In the genomic region with DNA sequence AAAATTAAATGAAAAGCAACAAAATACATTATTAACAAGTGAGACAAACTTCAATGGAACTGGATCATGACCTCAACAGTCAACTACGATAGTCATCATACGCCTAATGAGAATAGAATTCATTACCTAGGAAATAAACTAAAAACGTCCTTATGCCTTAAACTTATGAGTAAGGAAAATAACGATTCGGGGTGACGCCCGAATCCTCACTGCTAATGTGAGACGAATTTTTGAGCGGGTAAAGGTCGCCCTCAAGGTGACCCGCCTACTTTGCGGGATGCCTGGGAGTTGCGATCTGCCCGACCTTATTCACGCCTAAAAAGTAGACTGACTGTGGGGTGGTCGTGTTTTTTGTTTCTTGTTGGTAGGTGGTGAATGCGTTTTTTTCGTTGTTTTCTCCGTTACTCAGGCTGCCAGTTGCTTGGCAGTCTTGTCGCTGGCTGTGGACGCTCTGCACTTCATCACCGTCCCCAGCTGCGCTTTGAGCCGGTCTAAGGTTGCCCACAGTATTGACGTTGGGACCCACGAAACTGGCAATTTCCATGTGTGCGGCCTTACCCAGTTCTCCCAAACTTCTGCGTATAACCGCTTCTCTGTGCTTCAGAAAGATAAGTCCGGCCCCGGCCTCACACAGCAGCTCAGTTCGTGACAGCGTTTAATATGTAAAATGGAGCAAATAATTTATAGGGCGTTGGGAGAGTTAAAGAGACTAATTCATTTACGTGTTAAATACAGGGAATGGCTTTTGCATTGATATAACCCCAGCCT, we compare ENCODE assay signal across 8 cellular contexts. TPM values are rescaled to one million over a fixed set of nuclear protein-coding genes. Genes with fewer than 3 reads are reported as not detected.
DNase-seq lines count a peak whose midpoint lies in the region; TF ChIP-seq lines count a peak whose summit lies in the region.

No MANE protein-coding gene starts in this region.

- no peak overlapping the region for H2AK5ac ChIP-seq in neuronal stem cell (ENCODE audit: low read depth, low read length)

- WGBS in neuronal stem cell (ENCODE audit: extremely low coverage in 2 of 2, insufficient read length in 2 of 2, insufficient replicate concordance in 1 of 2), 2 donors: no CpG with 5 or more reads among the region's 35 CpGs

- peak overlapping the region; percentile 56 for H3K4me2 ChIP-seq in neuronal stem cell (ENCODE audit: insufficient read depth, low read length, poor library complexity, severe bottlenecking)

- no peak overlapping the region for H2BK120ac ChIP-seq in neuronal stem cell (ENCODE audit: low read depth, low read length)

- no peak overlapping the region for H3K14ac ChIP-seq in neuronal stem cell (ENCODE audit: low read length)

- H3K9ac ChIP-seq in neuronal stem cell (ENCODE audit: low read depth, low read length, poor library complexity) (no peak overlapping the region), subcutaneous abdominal adipose tissue (ENCODE audit: low read length in 5 of 5) (peak overlapping the region; percentile 76 to 96 (median 93))

- no peak overlapping the region for H2BK15ac ChIP-seq in neuronal stem cell (ENCODE audit: low read length)

- peak overlapping the region; percentile 83 to 87 for H3K4me3 ChIP-seq in foreskin fibroblast (ENCODE audit: low read depth in 1 of 2, low read length in 2 of 2)
- H3K4me3 ChIP-seq in neuronal stem cell (ENCODE audit: low read length in 2 of 2): peak overlapping the region; percentile 31 to 71
- H3K4me3 ChIP-seq in subcutaneous abdominal adipose tissue (ENCODE audit: low read depth in 1 of 5, low read length in 5 of 5): peak overlapping the region; percentile 35 to 89 (median 81)

- no peak overlapping the region for H2BK5ac ChIP-seq in neuronal stem cell (ENCODE audit: low read length)

- H3K27ac ChIP-seq in neuronal stem cell (replicated peaks; ENCODE audit: low read length) (peak overlapping the region; percentile 98), subcutaneous abdominal adipose tissue (ENCODE audit: low read depth, low read length) (peak overlapping the region; percentile 95)

- no peak overlapping the region for H2BK12ac ChIP-seq in neuronal stem cell (ENCODE audit: low read length)

- H3K23ac ChIP-seq in neuronal stem cell (ENCODE audit: low read depth, low read length, poor library complexity): peak overlapping the region; percentile 100

- no peak overlapping the region for H3K4ac ChIP-seq in neuronal stem cell (ENCODE audit: low read length)

- peak; percentile 100 for TF ChIP-seq POLR2A in Raji (IDR thresholded peaks at IDR 0.05; ENCODE audit: insufficient read depth, low read depth, low read length)

- H3K27me3 ChIP-seq in neuronal stem cell (ENCODE audit: control insufficient read depth in 3 of 3, insufficient read depth in 3 of 3, low read depth in 1 of 3, low read length in 3 of 3) (no peaks in the 10 kb centered on the region), subcutaneous abdominal adipose tissue (ENCODE audit: control insufficient read depth in 5 of 5, insufficient read depth in 4 of 5, low read length in 5 of 5) (peaks cover 0 to 3% (median 0%) of the 10 kb centered on the region in 5 donors)

- no peak overlapping the region for H4K8ac ChIP-seq in neuronal stem cell (ENCODE audit: low read depth, low read length)

- DNase-seq in ELF-1 (ENCODE audit: low read depth, low spot score): peak; percentile 100
- DNase-seq in H4 (ENCODE audit: low spot score): peak; percentile 99
- peak; percentile 90 for DNase-seq in LoVo (ENCODE audit: low spot score)
- DNase-seq in activated gamma-delta T cell treated with anti-CD3 and anti-CD28 coated beads, Interleukin-2, amount 50 U/mL, for 16 hours (ENCODE audit: low read depth): peak; percentile 75
- DNase-seq in foreskin fibroblast: peak; percentile 99
- DNase-seq in neuronal stem cell (ENCODE audit: low spot score): peak; percentile 89

- H3K9me3 ChIP-seq in neuronal stem cell (replicated peaks in 1 of 2; ENCODE audit: control insufficient read depth in 2 of 2, insufficient read depth in 1 of 2, low read depth in 1 of 2, low read length in 2 of 2) (peaks cover 0 to under 1% of the 10 kb centered on the region in 2 donors), subcutaneous abdominal adipose tissue (ENCODE audit: control insufficient read depth in 5 of 5, low read length in 5 of 5) (peaks cover 0 to 2% (median 0%) of the 10 kb centered on the region in 5 donors)

- H2AFZ ChIP-seq in neuronal stem cell (ENCODE audit: low read length): peak overlapping the region; percentile 92

- peaks cover 9 to 12% of the 10 kb centered on the region in 2 donors for H3K4me1 ChIP-seq in neuronal stem cell (ENCODE audit: control insufficient read depth in 2 of 2, insufficient read depth in 1 of 2, low read depth in 1 of 2, low read length in 2 of 2)
- peaks cover 9 to 57% (median 47%) of the 10 kb centered on the region in 5 donors for H3K4me1 ChIP-seq in subcutaneous abdominal adipose tissue (ENCODE audit: control insufficient read depth in 5 of 5, insufficient read depth in 5 of 5, low read length in 5 of 5)

- TF ChIP-seq CTCF in foreskin fibroblast (IDR thresholded peaks at IDR 0.05; ENCODE audit: low read depth, low read length): no peak

- H4K91ac ChIP-seq in neuronal stem cell (ENCODE audit: low read depth, low read length, poor library complexity): no peak overlapping the region

- H3K79me1 ChIP-seq in neuronal stem cell (ENCODE audit: low read depth, low read length): peaks cover 13% of the 10 kb centered on the region

- H3K36me3 ChIP-seq in neuronal stem cell (replicated peaks in 1 of 2; ENCODE audit: control insufficient read depth in 2 of 2, insufficient read depth in 2 of 2, low read length in 2 of 2): peaks cover 12 to 47% of the 10 kb centered on the region in 2 donors
- peaks cover 0 to 22% (median 20%) of the 10 kb centered on the region in 5 donors for H3K36me3 ChIP-seq in subcutaneous abdominal adipose tissue (ENCODE audit: control insufficient read depth in 5 of 5, insufficient read depth in 5 of 5, low read length in 5 of 5)

- H3K18ac ChIP-seq in neuronal stem cell (ENCODE audit: low read length): peak overlapping the region; percentile 29

RNA-seq across cellular contexts. Expression of a gene that starts 0.6 kb away (rescaled TPM):
- total RNA-seq in H4 (2014; rRNA removed; shearing (Covaris generic)): 20.2 and 27.8 TPM in 2 replicates
- 68.6 TPM for polyA plus RNA-seq in neuronal stem cell (2013, experiment 1 of 2)
- 69.9 TPM for polyA plus RNA-seq in neuronal stem cell (2013, experiment 2 of 2)

RNA-seq across cellular contexts. Expression of a gene that starts 25.1 kb away (rescaled TPM):
- total RNA-seq in H4 (2014; rRNA removed; shearing (Covaris generic)): not detected in 2 replicates
- polyA plus RNA-seq in neuronal stem cell (2013, experiment 1 of 2): not detected
- not detected for polyA plus RNA-seq in neuronal stem cell (2013, experiment 2 of 2)

RNA-seq across cellular contexts. Expression of a gene that starts 33.9 kb away (rescaled TPM):
- total RNA-seq in H4 (2014; rRNA removed; shearing (Covaris generic)): 44.0 and 48.4 TPM in 2 replicates
- polyA plus RNA-seq in neuronal stem cell (2013, experiment 1 of 2): 108 TPM
- 107 TPM for polyA plus RNA-seq in neuronal stem cell (2013, experiment 2 of 2)

Comparison
In these comparisons a context has a peak if more than half of its experiments do, and no peak if none do; other contexts are left out.
1. Peak in every context shown above with its lines: DNase-seq, H3K4me3 ChIP-seq and H3K27ac ChIP-seq.